Comparison of ENCODE assay signal across 8 cellular contexts in genomic region chr14:52473557-52473956, GRCh38.
DNase-seq lines count a peak whose midpoint lies in the region; ATAC-seq, FAIRE-seq and TF ChIP-seq lines count a peak whose summit lies in the region.

No MANE protein-coding gene starts in this region.

- POLR2A ChIA-PET in HepG2 (lab: Yijun Ruan, JAX) = no interaction called here

- TF ChIP-seq CTCF in D721Med (IDR thresholded peaks at IDR 0.05; ENCODE audit: insufficient read depth, missing control alignments) (peak; percentile 52), adrenal gland (IDR thresholded peaks at IDR 0.05) (peak in 4 of 6 experiments; percentile 8 to 41 (median 28)), HepG2 (CRISPR knock-in tag; IDR thresholded peaks at IDR 0.05) (peak; percentile 55)

- DNase-seq in D721Med (ENCODE audit: insufficient read length, low spot score) (no peak), adrenal gland (no peak), HepG2 (ENCODE audit: low spot score) (peak; percentile 44), germinal center (ENCODE audit: low spot score) (no peak)
- DNase-seq in effector memory CD4-positive, alpha-beta T cell = no peak

- H3K27me3 ChIP-seq in adrenal gland (no peaks in the 10 kb centered on the region), HepG2 (ENCODE audit: control insufficient read depth in 1 of 2, insufficient read depth in 2 of 2, low read length in 2 of 2) (no peaks in the 10 kb centered on the region)
- no peaks in the 10 kb centered on the region for H3K27me3 ChIP-seq in effector memory CD4-positive, alpha-beta T cell (replicated peaks; ENCODE audit: control insufficient read depth, insufficient read depth, low read length, poor library complexity, severe bottlenecking)

- TF ChIP-seq RAD21 in Ishikawa (IDR thresholded peaks at IDR 0.05; ENCODE audit: low read depth) = peak; percentile 45
- TF ChIP-seq RAD21 in HepG2 (CRISPR knock-in tag; IDR thresholded peaks at IDR 0.05) = peak; percentile 14; the same call in 1 of the 2 replicates

- in situ Hi-C loops in HepG2 (cut with HindIII; ENCODE audit: extremely low pct_ligation_motif_present, low pct_unique_long_range_greater_than_20kb) = loop anchor here (5.0 kb wide), 1 partner anchor 176 kb away; no protein-coding TSS in a partner anchor

- no TSS peak for BruUV-seq in HepG2 (replicated peaks; lab: Mats Ljungman, UMichigan)

- 11 to 24% (median 14%) methylated on average over 1 of the region's 1 CpG for WGBS in adrenal gland, 4 donors
- 28% methylated on average over 1 of the region's 1 CpG for WGBS in HepG2 (ENCODE audit: low lambda C conversion rate)

- no peak for FAIRE-seq in D721Med (lab: Jason Lieb, UNC)
- no peak for FAIRE-seq in HepG2 (lab: Jason Lieb, UNC)

- H3K79me2 ChIP-seq in HepG2 (ENCODE audit: insufficient read depth, low read length) = no peaks in the 10 kb centered on the region

- TF ChIP-seq EP300 in Ishikawa (IDR thresholded peaks at IDR 0.05; ENCODE audit: borderline replicate concordance) (no peak), HepG2 (IDR thresholded peaks at IDR 0.05; ENCODE audit: low read depth in 2 of 2, low read length in 2 of 2) (no peak), HepG2 (CRISPR knock-in tag; IDR thresholded peaks at IDR 0.05; ENCODE audit: borderline replicate concordance) (no peak)

- no peak overlapping the region for H3K9ac ChIP-seq in HepG2 (ENCODE audit: insufficient read depth, low read depth, low read length)

- no peak overlapping the region for H2AFZ ChIP-seq in HepG2 (ENCODE audit: low read length)

- no peaks in the 10 kb centered on the region for H3K36me3 ChIP-seq in adrenal gland (replicated peaks in 1 of 2)
- 0 out of 5 replicates have a peak, but pooled peaks cover 0 to 1% of the 10 kb centered on the region in 2 experiments for H3K36me3 ChIP-seq in HepG2 (replicated peaks in 1 of 2; ENCODE audit: control insufficient read depth in 1 of 2, insufficient read depth in 2 of 2, low read length in 2 of 2)
- no peaks in the 10 kb centered on the region for H3K36me3 ChIP-seq in effector memory CD4-positive, alpha-beta T cell (ENCODE audit: control insufficient read depth, insufficient read depth, low read length)

- H3K4me3 ChIP-seq in adrenal gland (no peak overlapping the region), HepG2 (replicated peaks in 1 of 3; ENCODE audit: insufficient read depth in 1 of 3, low read depth in 2 of 3, low read length in 3 of 3) (no peak overlapping the region)
- H3K4me3 ChIP-seq in effector memory CD4-positive, alpha-beta T cell (ENCODE audit: insufficient read depth, low read depth, low read length, poor library complexity, severe bottlenecking) = no peak overlapping the region

- H3K4me1 ChIP-seq in adrenal gland (replicated peaks in 1 of 2) (no peaks in the 10 kb centered on the region), HepG2 (ENCODE audit: insufficient read depth, low read length) (no peaks in the 10 kb centered on the region)
- no peaks in the 10 kb centered on the region for H3K4me1 ChIP-seq in effector memory CD4-positive, alpha-beta T cell (ENCODE audit: control insufficient read depth, insufficient read depth, low read length, poor library complexity, severe bottlenecking)

- ATAC-seq in HepG2 = no peak
- ATAC-seq in GM18861 (IDR thresholded peaks at IDR 0.05; ENCODE audit: unreplicated experiment) = no peak
- ATAC-seq in GM19035 (IDR thresholded peaks at IDR 0.05; ENCODE audit: unreplicated experiment) = no peak

- no peaks in the 10 kb centered on the region for H4K20me1 ChIP-seq in HepG2 (ENCODE audit: insufficient read depth, low read length)

- CTCF ChIA-PET in HepG2 (lab: Yijun Ruan, JAX; ENCODE audit: low intra/inter-chr PET ratio, low total read pairs) = interaction anchor here (2.0 kb wide), 1 partner anchor 174 kb away, joined by 16 read pairs; no protein-coding TSS in a partner anchor

- intact Hi-C loops in adrenal gland (cut with DNase I) = loop anchor here (5.0 to 10.0 kb wide), 2 partner anchors 166 to 179 kb away; no protein-coding TSS in a partner anchor
- intact Hi-C loops in HepG2 (cut with micrococcal nuclease; ENCODE audit: unreplicated experiment) = loop anchor here (1.0 kb wide), 1 partner anchor 174 kb away; no protein-coding TSS in a partner anchor

- H3K4me2 ChIP-seq in HepG2 (ENCODE audit: low read depth, low read length) = no peak overlapping the region

- TF ChIP-seq POLR2A in adrenal gland (IDR thresholded peaks at IDR 0.05) (no peak), HepG2 (IDR thresholded peaks at IDR 0.05; ENCODE audit: insufficient read depth in 1 of 2, low read depth in 2 of 2, low read length in 2 of 2) (no peak)

- H3K27ac ChIP-seq in adrenal gland (no peak overlapping the region), HepG2 (ENCODE audit: extremely low read length, insufficient read depth, low read length) (no peak overlapping the region)
- H3K27ac ChIP-seq in effector memory CD4-positive, alpha-beta T cell (ENCODE audit: insufficient read depth, low read length, poor library complexity, severe bottlenecking) = no peak overlapping the region

- H3K9me3 ChIP-seq in adrenal gland (replicated peaks in 1 of 3) (no peaks in the 10 kb centered on the region), HepG2 (ENCODE audit: low read length) (no peaks in the 10 kb centered on the region)
- H3K9me3 ChIP-seq in effector memory CD4-positive, alpha-beta T cell (ENCODE audit: control insufficient read depth, low read length) = no peaks in the 10 kb centered on the region

TF ChIP-seq in Ishikawa, 13 proteins besides CTCF, POLR2A, EP300 and RAD21 (continues in another document):
- TF ChIP-seq EGR1 (IDR thresholded peaks at IDR 0.05) (no peak), FOXM1 (IDR thresholded peaks at IDR 0.05; ENCODE audit: borderline replicate concordance, low read depth) (no peak), TEAD4 (IDR thresholded peaks at IDR 0.05) (no peak), TAF1 (IDR thresholded peaks at IDR 0.05; ENCODE audit: low read depth) (no peak), TCF12 (IDR thresholded peaks at IDR 0.05; ENCODE audit: low read depth) (no peak), YY1 (IDR thresholded peaks at IDR 0.05; ENCODE audit: low read depth) (no peak), CEBPB (IDR thresholded peaks at IDR 0.05) (no peak), USF1 (IDR thresholded peaks at IDR 0.05) (no peak), CREB1 (IDR thresholded peaks at IDR 0.05; ENCODE audit: low read depth) (no peak), MAX (IDR thresholded peaks at IDR 0.05) (no peak)

TF ChIP-seq in HepG2, 621 proteins besides CTCF, POLR2A, EP300 and RAD21 (continues in another document):
- TF ChIP-seq YEATS2 (CRISPR knock-in tag; IDR thresholded peaks at IDR 0.05; ENCODE audit: borderline replicate concordance) = no peak
- TF ChIP-seq CREB3 (CRISPR knock-in tag; IDR thresholded peaks at IDR 0.05) = no peak
- TF ChIP-seq ZFP36 (IDR thresholded peaks at IDR 0.05; ENCODE audit: borderline replicate concordance, low read depth, low read length, partially characterized antibody) = no peak
- peak; percentile 53 for TF ChIP-seq SMC3 (IDR thresholded peaks at IDR 0.05; ENCODE audit: low read length)
- no peak for TF ChIP-seq ZNF44 (CRISPR knock-in tag; IDR thresholded peaks at IDR 0.05)
- peak; percentile 85 for TF ChIP-seq TEF (CRISPR knock-in tag; IDR thresholded peaks at IDR 0.05)
- no peak for TF ChIP-seq ZNF784 (CRISPR knock-in tag; IDR thresholded peaks at IDR 0.05; ENCODE audit: borderline replicate concordance)
- TF ChIP-seq ZNF550 (CRISPR knock-in tag; IDR thresholded peaks at IDR 0.05; ENCODE audit: borderline replicate concordance) = no peak
- no peak for TF ChIP-seq ZNF276 (CRISPR knock-in tag; IDR thresholded peaks at IDR 0.05; ENCODE audit: low read depth)
- no peak for TF ChIP-seq KLF12 (CRISPR knock-in tag; IDR thresholded peaks at IDR 0.05; ENCODE audit: borderline replicate concordance)
- TF ChIP-seq STAG1 (CRISPR knock-in tag; IDR thresholded peaks at IDR 0.05) = peak; percentile 61
- TF ChIP-seq ZIK1 (CRISPR knock-in tag; IDR thresholded peaks at IDR 0.05; ENCODE audit: borderline replicate concordance, low read depth) = no peak
- no peak for TF ChIP-seq PHF8 (CRISPR knock-in tag; IDR thresholded peaks at IDR 0.05)
- TF ChIP-seq RBAK (CRISPR knock-in tag; IDR thresholded peaks at IDR 0.05) = no peak
